ENCODE assay signal across 28 cellular contexts in genomic region chr10:48210391-48210790, GRCh38.
"Had no signal": no experiment of that assay in that cellular context is flagged by ENCODE, and none has a peak within 500 bp of the region (broad histone marks: within the 10 kb centered on the region; RNA-seq: fewer than 3 reads in every experiment).

No MANE protein-coding gene starts in this region.

- H3K27ac Mint-ChIP-seq: dendritic cell treated with granulocyte-macrophage colony-stimulating factor and Interleukin-4, amounts not matched to agents 40 ng/mL and 50 ng/mL, for 4 days; effector memory CD8-positive, alpha-beta T cell; endodermal cell had no signal

- FAIRE-seq: colon, endometrium, endothelial cell of umbilical vein, frontal cortex had no signal

- H3K4me3 ChIP-seq: colonic mucosa, coronary artery, dorsolateral prefrontal cortex, esophagus squamous epithelium, gastrocnemius medialis, gastroesophageal sphincter, heart left ventricle, heart right ventricle had no signal

- H3K27ac ChIP-seq: colonic mucosa, coronary artery, dorsolateral prefrontal cortex, epithelial cell of prostate, esophagus squamous epithelium, foreskin keratinocyte, gastrocnemius medialis, gastroesophageal sphincter, heart left ventricle, heart right ventricle had no signal

- H3K9me3 Mint-ChIP-seq: dendritic cell treated with granulocyte-macrophage colony-stimulating factor and Interleukin-4, amounts not matched to agents 40 ng/mL and 50 ng/mL, for 4 days; effector memory CD8-positive, alpha-beta T cell; endodermal cell had no signal

- DNase-seq: colonic mucosa; cortex of kidney; dermis blood vessel endothelial cell; dorsolateral prefrontal cortex; effector CD4-positive, alpha-beta T cell; effector CD8-positive, alpha-beta T cell; effector memory CD4-positive, alpha-beta T cell; effector memory CD8-positive, alpha-beta T cell; endodermal cell; erythroblast; esophagus squamous epithelium; foreskin fibroblast; foreskin keratinocyte; foreskin melanocyte; gastrocnemius medialis; glutamatergic neuron; head of caudate nucleus; heart left ventricle; heart right ventricle had no signal

- H3K9me3 ChIP-seq: colonic mucosa, esophagus squamous epithelium, gastrocnemius medialis, heart left ventricle had no signal

- H3K4me1 ChIP-seq: colonic mucosa, esophagus squamous epithelium, foreskin keratinocyte, gastrocnemius medialis, gastroesophageal sphincter, heart left ventricle, heart right ventricle had no signal

- ATAC-seq: effector memory CD8-positive, alpha-beta T cell; esophagus mucosa; foreskin keratinocyte; gastrocnemius medialis; gastroesophageal sphincter; heart left ventricle; heart right ventricle had no signal

- H3K4me3 Mint-ChIP-seq: dendritic cell treated with granulocyte-macrophage colony-stimulating factor and Interleukin-4, amounts not matched to agents 40 ng/mL and 50 ng/mL, for 4 days; effector memory CD8-positive, alpha-beta T cell; endodermal cell had no signal

- H3K4me1 Mint-ChIP-seq: endodermal cell had no signal

- H3K27me3 ChIP-seq: colonic mucosa, dorsolateral prefrontal cortex, gastrocnemius medialis had no signal

- H3K36me3 ChIP-seq: colonic mucosa, esophagus squamous epithelium, gastrocnemius medialis, gastroesophageal sphincter, heart left ventricle, heart right ventricle had no signal
